In the genomic region with DNA sequence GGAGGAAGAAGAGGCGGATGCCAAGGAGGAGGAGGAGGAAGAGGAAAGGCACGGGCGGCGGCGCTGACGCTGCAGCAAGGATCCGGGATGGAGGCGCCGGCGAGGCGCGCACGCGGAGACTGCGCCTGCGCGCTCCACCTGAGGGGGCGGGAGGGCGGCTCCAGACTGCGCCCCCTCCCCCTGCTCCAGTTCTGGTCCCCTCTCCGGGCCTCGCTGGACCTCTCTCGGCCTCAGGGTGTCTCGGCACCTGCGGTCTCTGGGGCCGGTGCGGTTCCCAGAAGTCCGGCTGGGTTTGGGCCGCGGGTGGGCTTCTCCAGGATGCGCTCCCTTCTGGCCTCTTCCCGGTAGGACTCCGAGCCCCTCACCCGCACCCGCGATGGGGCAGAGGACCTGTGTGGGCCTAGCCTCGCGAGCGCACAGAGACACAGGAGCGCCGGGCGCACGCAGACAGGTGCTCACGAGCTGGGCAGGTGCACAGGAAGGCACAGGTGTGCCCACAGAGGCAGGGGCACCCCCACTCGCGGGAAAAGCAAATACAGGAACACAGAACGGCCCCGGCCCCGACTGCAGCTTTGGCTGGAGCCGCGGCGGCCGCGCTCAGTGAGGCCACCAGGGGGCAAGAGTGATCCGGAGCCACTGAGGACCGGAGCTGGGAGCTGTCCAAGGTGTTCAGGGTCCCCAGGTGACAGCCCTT, we compare ENCODE assay signal across 1 cellular context.
TF ChIP-seq lines count a peak whose summit lies in the region.

A gene with protein sequence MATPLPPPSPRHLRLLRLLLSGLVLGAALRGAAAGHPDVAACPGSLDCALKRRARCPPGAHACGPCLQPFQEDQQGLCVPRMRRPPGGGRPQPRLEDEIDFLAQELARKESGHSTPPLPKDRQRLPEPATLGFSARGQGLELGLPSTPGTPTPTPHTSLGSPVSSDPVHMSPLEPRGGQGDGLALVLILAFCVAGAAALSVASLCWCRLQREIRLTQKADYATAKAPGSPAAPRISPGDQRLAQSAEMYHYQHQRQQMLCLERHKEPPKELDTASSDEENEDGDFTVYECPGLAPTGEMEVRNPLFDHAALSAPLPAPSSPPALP (minus strand): TSS at position 84 of the 694 bp plus-strand sequence. CDS start 188 bp downstream, outside the sequence.

TF ChIP-seq in GM12878, 131 proteins besides CTCF, POLR2A, EP300 and RAD21 (continued from another document):
- TF ChIP-seq, protein P1, sequence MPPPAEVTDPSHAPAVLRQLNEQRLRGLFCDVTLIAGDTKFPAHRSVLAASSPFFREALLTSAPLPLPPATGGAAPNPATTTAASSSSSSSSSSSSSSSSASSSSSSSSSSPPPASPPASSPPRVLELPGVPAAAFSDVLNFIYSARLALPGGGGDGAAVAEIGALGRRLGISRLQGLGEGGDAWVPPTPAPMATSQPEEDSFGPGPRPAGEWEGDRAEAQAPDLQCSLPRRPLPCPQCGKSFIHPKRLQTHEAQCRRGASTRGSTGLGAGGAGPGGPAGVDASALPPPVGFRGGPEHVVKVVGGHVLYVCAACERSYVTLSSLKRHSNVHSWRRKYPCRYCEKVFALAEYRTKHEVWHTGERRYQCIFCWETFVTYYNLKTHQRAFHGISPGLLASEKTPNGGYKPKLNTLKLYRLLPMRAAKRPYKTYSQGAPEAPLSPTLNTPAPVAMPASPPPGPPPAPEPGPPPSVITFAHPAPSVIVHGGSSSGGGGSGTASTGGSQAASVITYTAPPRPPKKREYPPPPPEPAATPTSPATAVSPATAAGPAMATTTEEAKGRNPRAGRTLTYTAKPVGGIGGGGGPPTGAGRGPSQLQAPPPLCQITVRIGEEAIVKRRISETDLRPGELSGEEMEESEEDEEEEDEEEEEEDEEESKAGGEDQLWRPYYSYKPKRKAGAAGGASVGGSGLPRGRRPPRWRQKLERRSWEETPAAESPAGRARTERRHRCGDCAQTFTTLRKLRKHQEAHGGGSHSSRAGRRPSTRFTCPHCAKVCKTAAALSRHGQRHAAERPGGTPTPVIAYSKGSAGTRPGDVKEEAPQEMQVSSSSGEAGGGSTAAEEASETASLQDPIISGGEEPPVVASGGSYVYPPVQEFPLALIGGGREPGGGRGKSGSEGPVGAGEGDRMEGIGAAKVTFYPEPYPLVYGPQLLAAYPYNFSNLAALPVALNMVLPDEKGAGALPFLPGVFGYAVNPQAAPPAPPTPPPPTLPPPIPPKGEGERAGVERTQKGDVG (CRISPR knock-in tag; IDR thresholded peaks at IDR 0.05): no peak
- TF ChIP-seq GABPA (IDR thresholded peaks at IDR 0.05; ENCODE audit: low read depth): no peak
- TF ChIP-seq, protein P2, sequence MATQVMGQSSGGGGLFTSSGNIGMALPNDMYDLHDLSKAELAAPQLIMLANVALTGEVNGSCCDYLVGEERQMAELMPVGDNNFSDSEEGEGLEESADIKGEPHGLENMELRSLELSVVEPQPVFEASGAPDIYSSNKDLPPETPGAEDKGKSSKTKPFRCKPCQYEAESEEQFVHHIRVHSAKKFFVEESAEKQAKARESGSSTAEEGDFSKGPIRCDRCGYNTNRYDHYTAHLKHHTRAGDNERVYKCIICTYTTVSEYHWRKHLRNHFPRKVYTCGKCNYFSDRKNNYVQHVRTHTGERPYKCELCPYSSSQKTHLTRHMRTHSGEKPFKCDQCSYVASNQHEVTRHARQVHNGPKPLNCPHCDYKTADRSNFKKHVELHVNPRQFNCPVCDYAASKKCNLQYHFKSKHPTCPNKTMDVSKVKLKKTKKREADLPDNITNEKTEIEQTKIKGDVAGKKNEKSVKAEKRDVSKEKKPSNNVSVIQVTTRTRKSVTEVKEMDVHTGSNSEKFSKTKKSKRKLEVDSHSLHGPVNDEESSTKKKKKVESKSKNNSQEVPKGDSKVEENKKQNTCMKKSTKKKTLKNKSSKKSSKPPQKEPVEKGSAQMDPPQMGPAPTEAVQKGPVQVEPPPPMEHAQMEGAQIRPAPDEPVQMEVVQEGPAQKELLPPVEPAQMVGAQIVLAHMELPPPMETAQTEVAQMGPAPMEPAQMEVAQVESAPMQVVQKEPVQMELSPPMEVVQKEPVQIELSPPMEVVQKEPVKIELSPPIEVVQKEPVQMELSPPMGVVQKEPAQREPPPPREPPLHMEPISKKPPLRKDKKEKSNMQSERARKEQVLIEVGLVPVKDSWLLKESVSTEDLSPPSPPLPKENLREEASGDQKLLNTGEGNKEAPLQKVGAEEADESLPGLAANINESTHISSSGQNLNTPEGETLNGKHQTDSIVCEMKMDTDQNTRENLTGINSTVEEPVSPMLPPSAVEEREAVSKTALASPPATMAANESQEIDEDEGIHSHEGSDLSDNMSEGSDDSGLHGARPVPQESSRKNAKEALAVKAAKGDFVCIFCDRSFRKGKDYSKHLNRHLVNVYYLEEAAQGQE (IDR thresholded peaks at IDR 0.05; ENCODE audit: low read depth, low read length): peak; percentile 98
- TF ChIP-seq BHLHE40 (IDR thresholded peaks at IDR 0.05; ENCODE audit: borderline replicate concordance in 1 of 2, low read depth in 2 of 2, low read length in 1 of 2): peak in 1 of 2 experiments; percentile 12; a peak in 1 of 4 replicates
- TF ChIP-seq MTA2 (IDR thresholded peaks at IDR 0.05; ENCODE audit: low read depth): no peak
- TF ChIP-seq SMC3 (IDR thresholded peaks at IDR 0.05; ENCODE audit: borderline replicate concordance, low read length): peak; percentile 75
- TF ChIP-seq EZH2 (IDR thresholded peaks at IDR 0.05; ENCODE audit: borderline replicate concordance, control insufficient read depth, low read depth, low read length): peak; percentile 68; the same call in 1 of the 2 replicates
- peak; percentile 66; the same call in 1 of the 2 replicates for TF ChIP-seq YY1 (IDR thresholded peaks at IDR 0.05; ENCODE audit: low read depth, low read length)
- 0 out of 2 replicates have a peak, but pooled peaks have one; percentile 75 for TF ChIP-seq RCOR1 (conservative IDR thresholded peaks at IDR 0.05; ENCODE audit: low read depth, low read length)
- no peak for TF ChIP-seq SIX5 (IDR thresholded peaks at IDR 0.05; ENCODE audit: low read depth, low read length, severe bottlenecking)
- TF ChIP-seq, protein P3, sequence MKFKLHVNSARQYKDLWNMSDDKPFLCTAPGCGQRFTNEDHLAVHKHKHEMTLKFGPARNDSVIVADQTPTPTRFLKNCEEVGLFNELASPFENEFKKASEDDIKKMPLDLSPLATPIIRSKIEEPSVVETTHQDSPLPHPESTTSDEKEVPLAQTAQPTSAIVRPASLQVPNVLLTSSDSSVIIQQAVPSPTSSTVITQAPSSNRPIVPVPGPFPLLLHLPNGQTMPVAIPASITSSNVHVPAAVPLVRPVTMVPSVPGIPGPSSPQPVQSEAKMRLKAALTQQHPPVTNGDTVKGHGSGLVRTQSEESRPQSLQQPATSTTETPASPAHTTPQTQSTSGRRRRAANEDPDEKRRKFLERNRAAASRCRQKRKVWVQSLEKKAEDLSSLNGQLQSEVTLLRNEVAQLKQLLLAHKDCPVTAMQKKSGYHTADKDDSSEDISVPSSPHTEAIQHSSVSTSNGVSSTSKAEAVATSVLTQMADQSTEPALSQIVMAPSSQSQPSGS (IDR thresholded peaks at IDR 0.05; ENCODE audit: low read length): no peak
- TF ChIP-seq FOXM1 (IDR thresholded peaks at IDR 0.05; ENCODE audit: low read depth, low read length): no peak; the same call in 1 of the 2 replicates
- TF ChIP-seq CHD4 (IDR thresholded peaks at IDR 0.05): no peak
